In genomic region chr3:49171119-49171774, GRCh38 we compare ENCODE assay signal across 1 cellular context.
A peak's percentile ranks its signal among the peaks of the same experiment; 100 is the strongest.
TF ChIP-seq lines count a peak whose summit lies in the region.

Gene KLHDC8B, plus strand, starts transcription at chr3:49171598. Its CDS starts 1,172 bp downstream, at chr3:49172770.

TF ChIP-seq in HepG2, 621 proteins besides CTCF, POLR2A, EP300 and RAD21 (continued from another document and continues in another):
- no peak for TF ChIP-seq ZXDC (CRISPR knock-in tag; IDR thresholded peaks at IDR 0.05)
- TF ChIP-seq FOXA1 (IDR thresholded peaks at IDR 0.05), result no peak
- no peak for TF ChIP-seq FOXA1 (CRISPR knock-in tag; IDR thresholded peaks at IDR 0.05)
- TF ChIP-seq ZNF232 (CRISPR knock-in tag; IDR thresholded peaks at IDR 0.05; ENCODE audit: borderline replicate concordance), result no peak; the same call in 1 of the 2 replicates
- peak; percentile 85 for TF ChIP-seq ZMYM4 (CRISPR knock-in tag; IDR thresholded peaks at IDR 0.05)
- no peak for TF ChIP-seq HOXA5 (CRISPR knock-in tag; IDR thresholded peaks at IDR 0.05)
- peak; percentile 79 for TF ChIP-seq ZNF766 (CRISPR knock-in tag; IDR thresholded peaks at IDR 0.05; ENCODE audit: borderline replicate concordance)
- TF ChIP-seq ZKSCAN8 (CRISPR knock-in tag; IDR thresholded peaks at IDR 0.05; ENCODE audit: borderline replicate concordance), result peak; percentile 79; the same call in 1 of the 2 replicates
- TF ChIP-seq, protein P1, sequence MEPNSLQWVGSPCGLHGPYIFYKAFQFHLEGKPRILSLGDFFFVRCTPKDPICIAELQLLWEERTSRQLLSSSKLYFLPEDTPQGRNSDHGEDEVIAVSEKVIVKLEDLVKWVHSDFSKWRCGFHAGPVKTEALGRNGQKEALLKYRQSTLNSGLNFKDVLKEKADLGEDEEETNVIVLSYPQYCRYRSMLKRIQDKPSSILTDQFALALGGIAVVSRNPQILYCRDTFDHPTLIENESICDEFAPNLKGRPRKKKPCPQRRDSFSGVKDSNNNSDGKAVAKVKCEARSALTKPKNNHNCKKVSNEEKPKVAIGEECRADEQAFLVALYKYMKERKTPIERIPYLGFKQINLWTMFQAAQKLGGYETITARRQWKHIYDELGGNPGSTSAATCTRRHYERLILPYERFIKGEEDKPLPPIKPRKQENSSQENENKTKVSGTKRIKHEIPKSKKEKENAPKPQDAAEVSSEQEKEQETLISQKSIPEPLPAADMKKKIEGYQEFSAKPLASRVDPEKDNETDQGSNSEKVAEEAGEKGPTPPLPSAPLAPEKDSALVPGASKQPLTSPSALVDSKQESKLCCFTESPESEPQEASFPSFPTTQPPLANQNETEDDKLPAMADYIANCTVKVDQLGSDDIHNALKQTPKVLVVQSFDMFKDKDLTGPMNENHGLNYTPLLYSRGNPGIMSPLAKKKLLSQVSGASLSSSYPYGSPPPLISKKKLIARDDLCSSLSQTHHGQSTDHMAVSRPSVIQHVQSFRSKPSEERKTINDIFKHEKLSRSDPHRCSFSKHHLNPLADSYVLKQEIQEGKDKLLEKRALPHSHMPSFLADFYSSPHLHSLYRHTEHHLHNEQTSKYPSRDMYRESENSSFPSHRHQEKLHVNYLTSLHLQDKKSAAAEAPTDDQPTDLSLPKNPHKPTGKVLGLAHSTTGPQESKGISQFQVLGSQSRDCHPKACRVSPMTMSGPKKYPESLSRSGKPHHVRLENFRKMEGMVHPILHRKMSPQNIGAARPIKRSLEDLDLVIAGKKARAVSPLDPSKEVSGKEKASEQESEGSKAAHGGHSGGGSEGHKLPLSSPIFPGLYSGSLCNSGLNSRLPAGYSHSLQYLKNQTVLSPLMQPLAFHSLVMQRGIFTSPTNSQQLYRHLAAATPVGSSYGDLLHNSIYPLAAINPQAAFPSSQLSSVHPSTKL (CRISPR knock-in tag; IDR thresholded peaks at IDR 0.05), result peak; percentile 53
- peak; percentile 48; the same call in 1 of the 2 replicates for TF ChIP-seq IRF2 (CRISPR knock-in tag; IDR thresholded peaks at IDR 0.05)
- TF ChIP-seq, protein P2, sequence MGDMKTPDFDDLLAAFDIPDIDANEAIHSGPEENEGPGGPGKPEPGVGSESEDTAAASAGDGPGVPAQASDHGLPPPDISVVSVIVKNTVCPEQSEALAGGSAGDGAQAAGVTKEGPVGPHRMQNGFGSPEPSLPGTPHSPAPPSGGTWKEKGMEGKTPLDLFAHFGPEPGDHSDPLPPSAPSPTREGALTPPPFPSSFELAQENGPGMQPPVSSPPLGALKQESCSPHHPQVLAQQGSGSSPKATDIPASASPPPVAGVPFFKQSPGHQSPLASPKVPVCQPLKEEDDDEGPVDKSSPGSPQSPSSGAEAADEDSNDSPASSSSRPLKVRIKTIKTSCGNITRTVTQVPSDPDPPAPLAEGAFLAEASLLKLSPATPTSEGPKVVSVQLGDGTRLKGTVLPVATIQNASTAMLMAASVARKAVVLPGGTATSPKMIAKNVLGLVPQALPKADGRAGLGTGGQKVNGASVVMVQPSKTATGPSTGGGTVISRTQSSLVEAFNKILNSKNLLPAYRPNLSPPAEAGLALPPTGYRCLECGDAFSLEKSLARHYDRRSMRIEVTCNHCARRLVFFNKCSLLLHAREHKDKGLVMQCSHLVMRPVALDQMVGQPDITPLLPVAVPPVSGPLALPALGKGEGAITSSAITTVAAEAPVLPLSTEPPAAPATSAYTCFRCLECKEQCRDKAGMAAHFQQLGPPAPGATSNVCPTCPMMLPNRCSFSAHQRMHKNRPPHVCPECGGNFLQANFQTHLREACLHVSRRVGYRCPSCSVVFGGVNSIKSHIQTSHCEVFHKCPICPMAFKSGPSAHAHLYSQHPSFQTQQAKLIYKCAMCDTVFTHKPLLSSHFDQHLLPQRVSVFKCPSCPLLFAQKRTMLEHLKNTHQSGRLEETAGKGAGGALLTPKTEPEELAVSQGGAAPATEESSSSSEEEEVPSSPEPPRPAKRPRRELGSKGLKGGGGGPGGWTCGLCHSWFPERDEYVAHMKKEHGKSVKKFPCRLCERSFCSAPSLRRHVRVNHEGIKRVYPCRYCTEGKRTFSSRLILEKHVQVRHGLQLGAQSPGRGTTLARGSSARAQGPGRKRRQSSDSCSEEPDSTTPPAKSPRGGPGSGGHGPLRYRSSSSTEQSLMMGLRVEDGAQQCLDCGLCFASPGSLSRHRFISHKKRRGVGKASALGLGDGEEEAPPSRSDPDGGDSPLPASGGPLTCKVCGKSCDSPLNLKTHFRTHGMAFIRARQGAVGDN (CRISPR knock-in tag; IDR thresholded peaks at IDR 0.05), result peak; percentile 94
- TF ChIP-seq, protein P3, sequence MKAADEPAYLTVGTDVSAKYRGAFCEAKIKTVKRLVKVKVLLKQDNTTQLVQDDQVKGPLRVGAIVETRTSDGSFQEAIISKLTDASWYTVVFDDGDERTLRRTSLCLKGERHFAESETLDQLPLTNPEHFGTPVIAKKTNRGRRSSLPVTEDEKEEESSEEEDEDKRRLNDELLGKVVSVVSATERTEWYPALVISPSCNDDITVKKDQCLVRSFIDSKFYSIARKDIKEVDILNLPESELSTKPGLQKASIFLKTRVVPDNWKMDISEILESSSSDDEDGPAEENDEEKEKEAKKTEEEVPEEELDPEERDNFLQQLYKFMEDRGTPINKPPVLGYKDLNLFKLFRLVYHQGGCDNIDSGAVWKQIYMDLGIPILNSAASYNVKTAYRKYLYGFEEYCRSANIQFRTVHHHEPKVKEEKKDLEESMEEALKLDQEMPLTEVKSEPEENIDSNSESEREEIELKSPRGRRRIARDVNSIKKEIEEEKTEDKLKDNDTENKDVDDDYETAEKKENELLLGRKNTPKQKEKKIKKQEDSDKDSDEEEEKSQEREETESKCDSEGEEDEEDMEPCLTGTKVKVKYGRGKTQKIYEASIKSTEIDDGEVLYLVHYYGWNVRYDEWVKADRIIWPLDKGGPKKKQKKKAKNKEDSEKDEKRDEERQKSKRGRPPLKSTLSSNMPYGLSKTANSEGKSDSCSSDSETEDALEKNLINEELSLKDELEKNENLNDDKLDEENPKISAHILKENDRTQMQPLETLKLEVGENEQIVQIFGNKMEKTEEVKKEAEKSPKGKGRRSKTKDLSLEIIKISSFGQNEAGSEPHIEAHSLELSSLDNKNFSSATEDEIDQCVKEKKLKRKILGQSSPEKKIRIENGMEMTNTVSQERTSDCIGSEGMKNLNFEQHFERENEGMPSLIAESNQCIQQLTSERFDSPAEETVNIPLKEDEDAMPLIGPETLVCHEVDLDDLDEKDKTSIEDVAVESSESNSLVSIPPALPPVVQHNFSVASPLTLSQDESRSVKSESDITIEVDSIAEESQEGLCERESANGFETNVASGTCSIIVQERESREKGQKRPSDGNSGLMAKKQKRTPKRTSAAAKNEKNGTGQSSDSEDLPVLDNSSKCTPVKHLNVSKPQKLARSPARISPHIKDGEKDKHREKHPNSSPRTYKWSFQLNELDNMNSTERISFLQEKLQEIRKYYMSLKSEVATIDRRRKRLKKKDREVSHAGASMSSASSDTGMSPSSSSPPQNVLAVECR (CRISPR knock-in tag; IDR thresholded peaks at IDR 0.05; ENCODE audit: borderline replicate concordance), result peak; percentile 89; the same call in 1 of the 2 replicates
- TF ChIP-seq, protein P4, sequence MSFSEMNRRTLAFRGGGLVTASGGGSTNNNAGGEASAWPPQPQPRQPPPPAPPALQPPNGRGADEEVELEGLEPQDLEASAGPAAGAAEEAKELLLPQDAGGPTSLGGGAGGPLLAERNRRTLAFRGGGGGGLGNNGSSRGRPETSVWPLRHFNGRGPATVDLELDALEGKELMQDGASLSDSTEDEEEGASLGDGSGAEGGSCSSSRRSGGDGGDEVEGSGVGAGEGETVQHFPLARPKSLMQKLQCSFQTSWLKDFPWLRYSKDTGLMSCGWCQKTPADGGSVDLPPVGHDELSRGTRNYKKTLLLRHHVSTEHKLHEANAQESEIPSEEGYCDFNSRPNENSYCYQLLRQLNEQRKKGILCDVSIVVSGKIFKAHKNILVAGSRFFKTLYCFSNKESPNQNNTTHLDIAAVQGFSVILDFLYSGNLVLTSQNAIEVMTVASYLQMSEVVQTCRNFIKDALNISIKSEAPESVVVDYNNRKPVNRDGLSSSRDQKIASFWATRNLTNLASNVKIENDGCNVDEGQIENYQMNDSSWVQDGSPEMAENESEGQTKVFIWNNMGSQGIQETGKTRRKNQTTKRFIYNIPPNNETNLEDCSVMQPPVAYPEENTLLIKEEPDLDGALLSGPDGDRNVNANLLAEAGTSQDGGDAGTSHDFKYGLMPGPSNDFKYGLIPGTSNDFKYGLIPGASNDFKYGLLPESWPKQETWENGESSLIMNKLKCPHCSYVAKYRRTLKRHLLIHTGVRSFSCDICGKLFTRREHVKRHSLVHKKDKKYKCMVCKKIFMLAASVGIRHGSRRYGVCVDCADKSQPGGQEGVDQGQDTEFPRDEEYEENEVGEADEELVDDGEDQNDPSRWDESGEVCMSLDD (CRISPR knock-in tag; IDR thresholded peaks at IDR 0.05; ENCODE audit: borderline replicate concordance), result peak; percentile 82; the same call in 1 of the 2 replicates
- TF ChIP-seq U2AF1 (optimal IDR thresholded peaks at IDR 0.05; ENCODE audit: low read depth, low read length), result peak; percentile 58
- TF ChIP-seq POGZ (CRISPR knock-in tag; IDR thresholded peaks at IDR 0.05), result peak; percentile 79; the same call in 1 of the 2 replicates
- peak; percentile 19; the same call in 1 of the 2 replicates for TF ChIP-seq FOSL2 (CRISPR knock-in tag; IDR thresholded peaks at IDR 0.05)
- TF ChIP-seq ZNF558 (CRISPR knock-in tag; IDR thresholded peaks at IDR 0.05; ENCODE audit: borderline replicate concordance), result no peak
- no peak for TF ChIP-seq JDP2 (CRISPR knock-in tag; IDR thresholded peaks at IDR 0.05; ENCODE audit: borderline replicate concordance)
- TF ChIP-seq HNF4G (IDR thresholded peaks at IDR 0.05; ENCODE audit: borderline replicate concordance, low read depth, low read length), result no peak
- peak; percentile 62; the same call in 1 of the 2 replicates for TF ChIP-seq HNF4G (CRISPR knock-in tag; IDR thresholded peaks at IDR 0.05; ENCODE audit: borderline replicate concordance, low read depth)
- TF ChIP-seq EHMT2 (IDR thresholded peaks at IDR 0.05; ENCODE audit: borderline replicate concordance, low read depth, low read length), result no peak
- TF ChIP-seq KDM5A (IDR thresholded peaks at IDR 0.05; ENCODE audit: borderline replicate concordance, low read length), result peak; percentile 52; the same call in 1 of the 2 replicates
- TF ChIP-seq ZNF614 (CRISPR knock-in tag; IDR thresholded peaks at IDR 0.05; ENCODE audit: borderline replicate concordance), result peak; percentile 33; the same call in 1 of the 2 replicates
- TF ChIP-seq ZNF124 (CRISPR knock-in tag; IDR thresholded peaks at IDR 0.05), result peak; percentile 28; the same call in 1 of the 2 replicates
- TF ChIP-seq ZNF34 (CRISPR knock-in tag; IDR thresholded peaks at IDR 0.05; ENCODE audit: borderline replicate concordance), result peak; percentile 66; the same call in 1 of the 2 replicates
- no peak; the same call in 1 of the 2 replicates for TF ChIP-seq KLF11 (CRISPR knock-in tag; IDR thresholded peaks at IDR 0.05)
- TF ChIP-seq MTF2 (CRISPR knock-in tag; IDR thresholded peaks at IDR 0.05; ENCODE audit: borderline replicate concordance), result 0 out of 2 replicates have a peak, but pooled peaks have one; percentile 35
- peak; percentile 14; the same call in 1 of the 2 replicates for TF ChIP-seq PRDM10 (CRISPR knock-in tag; IDR thresholded peaks at IDR 0.05; ENCODE audit: low read depth)
- TF ChIP-seq NRL (CRISPR knock-in tag; IDR thresholded peaks at IDR 0.05; ENCODE audit: borderline replicate concordance), result peak; percentile 77
- peak; percentile 77; the same call in 1 of the 2 replicates for TF ChIP-seq ZNF607 (CRISPR knock-in tag; IDR thresholded peaks at IDR 0.05; ENCODE audit: borderline replicate concordance)
- TF ChIP-seq MTERF4 (CRISPR knock-in tag; IDR thresholded peaks at IDR 0.05), result peak; percentile 76; the same call in 1 of the 2 replicates
- peak; percentile 45; the same call in 1 of the 2 replicates for TF ChIP-seq ZNF263 (CRISPR knock-in tag; IDR thresholded peaks at IDR 0.05)
- TF ChIP-seq GFI1 (CRISPR knock-in tag; IDR thresholded peaks at IDR 0.05; ENCODE audit: borderline replicate concordance), result no peak
